8 cellular contexts compared by ENCODE assay signal in genomic region chr6:144265390-144265789, GRCh38. TPM values are rescaled to one million over a fixed set of nuclear protein-coding genes. Genes with fewer than 3 reads are reported as not detected.
DNase-seq lines count a peak whose midpoint lies in the region; FAIRE-seq and TF ChIP-seq lines count a peak whose summit lies in the region.

No MANE protein-coding gene starts in this region.

- no peak overlapping the region for H2AFZ ChIP-seq in osteoblast (ENCODE audit: low read length)

- no peaks in the 10 kb centered on the region for H4K20me1 ChIP-seq in osteoblast (ENCODE audit: insufficient read depth, low read length)

- peak overlapping the region; percentile 79 for H3K4me2 ChIP-seq in osteoblast (ENCODE audit: insufficient read depth, low read length)

- peaks cover 43% of the 10 kb centered on the region for H3K4me1 ChIP-seq in osteoblast (ENCODE audit: insufficient read depth, low read length)

- no peaks in the 10 kb centered on the region for H3K9me3 ChIP-seq in osteoblast (ENCODE audit: low read depth, low read length)

- FAIRE-seq in HTR-8/SVneo (lab: Jason Lieb, UNC) = no peak

- TF ChIP-seq CTCF in GM20000 (IDR thresholded peaks at IDR 0.05; ENCODE audit: extremely low read depth, missing control alignments) (no peak), cardiac fibroblast (IDR thresholded peaks at IDR 0.05; ENCODE audit: low read depth, low read length) (no peak), osteoblast (IDR thresholded peaks at IDR 0.05; ENCODE audit: extremely low read depth, low read depth, low read length) (no peak)

- H3K27ac ChIP-seq in osteoblast (ENCODE audit: low read depth, low read length) = peak overlapping the region; percentile 95

- DNase-seq in GM20000 (ENCODE audit: low spot score) (peak; percentile 62), HTR-8/SVneo (ENCODE audit: insufficient read length, low spot score) (peak; percentile 49), cardiac fibroblast (ENCODE audit: low read depth in 2 of 2) (peak; percentile 80 to 92), osteoblast (ENCODE audit: insufficient read length, low spot score, missing footprints) (no peak), AML-193 (lab: John Stamatoyannopoulos, UW) (no peak), COR-L47 (lab: John Stamatoyannopoulos, UW) (no peak), amniotic stem cell (lab: John Stamatoyannopoulos, UW) (no peak)
- no peak for DNase-seq in activated CD4-positive, alpha-beta T cell treated with anti-CD3 and anti-CD28 coated beads for 48 hours

- no peaks in the 10 kb centered on the region for H3K27me3 ChIP-seq in osteoblast (ENCODE audit: insufficient read depth, low read length)

- no peaks in the 10 kb centered on the region for H3K79me2 ChIP-seq in osteoblast (ENCODE audit: insufficient read depth, low read length)

- H3K4me3 ChIP-seq in cardiac fibroblast (replicated peaks in 1 of 2; ENCODE audit: low read depth in 2 of 2, low read length in 2 of 2) = no peak overlapping the region
- no peak overlapping the region for H3K4me3 ChIP-seq in osteoblast (ENCODE audit: insufficient read depth, low read length)

- no peaks in the 10 kb centered on the region for H3K36me3 ChIP-seq in osteoblast (ENCODE audit: insufficient read depth, low read length)

RNA-seq across cellular contexts. Expression of gene UTRN, which starts 19.7 kb away (rescaled TPM):
- 235 and 242 TPM in 2 replicates for total RNA-seq in osteoblast

Comparison
In these comparisons a context has a peak if more than half of its experiments do, and no peak if none do; other contexts are left out.
1. DNase-seq: peak in GM20000 (single experiment), HTR-8/SVneo (single experiment) and cardiac fibroblast (2 of 2); none in osteoblast (single experiment), activated CD4-positive, alpha-beta T cell treated with anti-CD3 and anti-CD28 coated beads for 48 hours (single experiment), AML-193 (0 of 2), COR-L47 (single experiment) and amniotic stem cell (single experiment).